In the genomic region with DNA sequence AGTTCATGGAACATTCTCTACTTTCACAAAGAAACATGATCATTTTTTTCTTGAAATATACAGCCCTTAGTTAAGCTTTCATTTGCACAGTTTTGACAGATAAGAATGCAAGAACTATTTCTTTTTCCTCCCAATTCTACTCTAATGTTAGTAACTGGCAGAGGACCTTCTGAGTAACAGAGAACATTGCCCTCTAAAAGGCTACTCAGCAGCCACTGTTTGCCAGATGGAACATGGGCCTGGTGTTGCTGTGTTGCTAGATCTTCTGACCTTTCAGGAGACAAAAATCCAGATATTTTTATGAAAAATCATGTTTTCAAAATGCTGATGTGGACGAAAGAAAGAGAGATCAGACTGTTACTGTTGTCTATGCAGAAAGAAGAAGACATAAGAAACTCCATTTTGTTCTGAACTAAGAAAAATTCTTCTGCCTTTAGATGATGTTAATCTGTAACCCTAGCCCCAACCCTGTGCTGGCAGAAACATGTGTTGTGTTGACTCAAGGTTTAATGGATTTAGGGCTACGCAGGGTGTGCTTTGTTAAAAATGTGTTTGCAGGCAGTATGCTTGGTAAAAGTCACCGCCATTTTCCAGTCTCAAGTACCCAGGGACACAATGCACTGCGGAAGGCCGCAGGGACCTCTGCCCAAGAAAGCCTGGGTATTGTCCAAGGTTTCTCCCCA, we compare ENCODE assay signal across 12 cellular contexts. TPM values are rescaled to one million over a fixed set of nuclear protein-coding genes. Genes with fewer than 3 reads are reported as not detected.
DNase-seq lines count a peak whose midpoint lies in the region; ATAC-seq and TF ChIP-seq lines count a peak whose summit lies in the region.
"Had no signal": no experiment of that assay in that cellular context is flagged by ENCODE, and none has a peak within 500 bp of the region (broad histone marks: within the 10 kb centered on the region; RNA-seq: fewer than 3 reads in every experiment).

No MANE protein-coding gene starts in this region.

- DNase-seq in Calu3: no peak
- DNase-seq in NCI-H69 (lab: John Stamatoyannopoulos, UW): peak; percentile 27
- DNase-seq in choroid plexus epithelial cell (ENCODE audit: low read depth): peak; percentile 31
- no peak for DNase-seq in naive thymus-derived CD4-positive, alpha-beta T cell
- no peak for DNase-seq in GDM1 (lab: John Stamatoyannopoulos, UW)
- no peak for DNase-seq in NCI-H1105 treated with DMSO at 0.1 percent for 48 hours (lab: John Stamatoyannopoulos, UW)
- DNase-seq in ureter (ENCODE audit: low spot score): no peak
- no peak for DNase-seq in stimulated activated naive CD4-positive, alpha-beta T cell (lab: John Stamatoyannopoulos, UW)
- DNase-seq: activated naive CD4-positive, alpha-beta T cell; NCI-H446; T-helper 9 cell had no signal

- CTCF ChIA-PET in Calu3 (lab: Charles Lee): no interaction called here
- CTCF ChIA-PET in naive thymus-derived CD4-positive, alpha-beta T cell (lab: Charles Lee): interaction anchor here (0.6 to 1.0 kb wide), 2 partner anchors 18 to 54 kb away, joined by 3 to 4 read pairs; no protein-coding TSS in a partner anchor

- no TSS peak for BruUV-seq in Calu3 (replicated peaks; lab: Mats Ljungman, UMichigan)

- H3K27ac Mint-ChIP-seq in Calu3 (ENCODE audit: unreplicated experiment): no peak overlapping the region
- H3K27ac Mint-ChIP-seq in naive thymus-derived CD4-positive, alpha-beta T cell: peak overlapping the region in 5 of 9 donors; percentile 8 to 40 (median 25)

- H3K27me3 Mint-ChIP-seq in Calu3 (ENCODE audit: unreplicated experiment): no peaks in the 10 kb centered on the region
- no peaks in the 10 kb centered on the region for H3K27me3 Mint-ChIP-seq in naive thymus-derived CD4-positive, alpha-beta T cell
- H3K27me3 Mint-ChIP-seq: IgD-negative memory B cell had no signal

- intact Hi-C loops in Calu3 (cut with micrococcal nuclease; ENCODE audit: unreplicated experiment): no loop called here
- intact Hi-C loops in naive thymus-derived CD4-positive, alpha-beta T cell (cut with micrococcal nuclease): no loop called here

- peaks cover 0 to 13% (median 3%) of the 10 kb centered on the region in 3 experiments for H3K9me3 ChIP-seq in naive thymus-derived CD4-positive, alpha-beta T cell (ENCODE audit: control insufficient read depth in 2 of 3, low read length in 3 of 3)

- H3K4me3 Mint-ChIP-seq in Calu3 (ENCODE audit: low read depth, unreplicated experiment): peak overlapping the region; percentile 84
- H3K4me3 Mint-ChIP-seq in naive thymus-derived CD4-positive, alpha-beta T cell: peak overlapping the region in 9 of 10 donors; percentile 3 to 92 (median 68)

- H3K4me3 ChIP-seq in choroid plexus epithelial cell (ENCODE audit: low read depth, low read length): no peak overlapping the region
- no peak overlapping the region for H3K4me3 ChIP-seq in naive thymus-derived CD4-positive, alpha-beta T cell (ENCODE audit: low read length)

- TF ChIP-seq CTCF in Calu3 (IDR thresholded peaks at IDR 0.05; ENCODE audit: unreplicated experiment) (no peak), choroid plexus epithelial cell (conservative IDR thresholded peaks at IDR 0.05; ENCODE audit: low read depth, low read length) (no peak)

- peaks cover 9% of the 10 kb centered on the region for H3K9me3 Mint-ChIP-seq in Calu3 (ENCODE audit: low read depth, unreplicated experiment)
- H3K9me3 Mint-ChIP-seq in naive thymus-derived CD4-positive, alpha-beta T cell: peaks cover 0 to 30% (median 17%) of the 10 kb centered on the region in 11 donors

- H3K4me1 Mint-ChIP-seq in Calu3 (ENCODE audit: low read depth, unreplicated experiment): peaks cover 33% of the 10 kb centered on the region
- peaks cover 33 to 57% (median 50%) of the 10 kb centered on the region in 7 donors for H3K4me1 Mint-ChIP-seq in naive thymus-derived CD4-positive, alpha-beta T cell

- H3K27me3 ChIP-seq in naive thymus-derived CD4-positive, alpha-beta T cell (ENCODE audit: control insufficient read depth in 2 of 2, insufficient read depth in 2 of 2, low read length in 2 of 2): no peaks in the 10 kb centered on the region

- H3K4me1 ChIP-seq in naive thymus-derived CD4-positive, alpha-beta T cell (ENCODE audit: control insufficient read depth in 2 of 2, insufficient read depth in 2 of 2, low read length in 2 of 2): peaks cover 20 to 21% of the 10 kb centered on the region in 2 donors

- ATAC-seq in naive thymus-derived CD4-positive, alpha-beta T cell: no peak

- H3K36me3 Mint-ChIP-seq in Calu3 (ENCODE audit: insufficient read depth, unreplicated experiment): peaks cover 28% of the 10 kb centered on the region
- peaks cover 18 to 53% (median 35%) of the 10 kb centered on the region in 5 donors for H3K36me3 Mint-ChIP-seq in naive thymus-derived CD4-positive, alpha-beta T cell

- POLR2A ChIA-PET in naive thymus-derived CD4-positive, alpha-beta T cell (lab: Charles Lee): interaction anchor here (0.7 to 0.8 kb wide), 2 partner anchors 387 to 394 kb away, joined by 3 to 4 read pairs; partner anchors contain the start of gene ZBTB37

- H3K27ac ChIP-seq in naive thymus-derived CD4-positive, alpha-beta T cell (ENCODE audit: low read depth, low read length): no peak overlapping the region

- H3K36me3 ChIP-seq in naive thymus-derived CD4-positive, alpha-beta T cell (ENCODE audit: control insufficient read depth in 2 of 3, insufficient read depth in 3 of 3, low read length in 3 of 3): peaks cover 0 to 13% (median 0%) of the 10 kb centered on the region in 3 experiments

RNA-seq across cellular contexts. Expression of gene PRDX6, which starts 2.9 kb away (rescaled TPM):
- total RNA-seq in Calu3 (2022) (325 and 360 TPM in 2 replicates), ureter (167 TPM)
- total RNA-seq in naive thymus-derived CD4-positive, alpha-beta T cell: 100 to 1,000 TPM in 2 of 5 experiments, 10 to 100 TPM in 3; 84.8 to 117 (median 95.0) TPM
- polyA plus RNA-seq in naive thymus-derived CD4-positive, alpha-beta T cell: 100 to 1,000 TPM; 148 to 150 TPM

Comparison
In these comparisons a context has a peak if more than half of its experiments do, and no peak if none do; other contexts are left out.
1. DNase-seq: peak in NCI-H69 (single experiment) and choroid plexus epithelial cell (single experiment); none in Calu3 (single experiment), naive thymus-derived CD4-positive, alpha-beta T cell (0 of 9), GDM1 (single experiment), NCI-H1105 treated with DMSO at 0.1 percent for 48 hours (single experiment), ureter (single experiment) and stimulated activated naive CD4-positive, alpha-beta T cell (0 of 6).